8 cellular contexts compared by ENCODE assay signal in the genomic region with DNA sequence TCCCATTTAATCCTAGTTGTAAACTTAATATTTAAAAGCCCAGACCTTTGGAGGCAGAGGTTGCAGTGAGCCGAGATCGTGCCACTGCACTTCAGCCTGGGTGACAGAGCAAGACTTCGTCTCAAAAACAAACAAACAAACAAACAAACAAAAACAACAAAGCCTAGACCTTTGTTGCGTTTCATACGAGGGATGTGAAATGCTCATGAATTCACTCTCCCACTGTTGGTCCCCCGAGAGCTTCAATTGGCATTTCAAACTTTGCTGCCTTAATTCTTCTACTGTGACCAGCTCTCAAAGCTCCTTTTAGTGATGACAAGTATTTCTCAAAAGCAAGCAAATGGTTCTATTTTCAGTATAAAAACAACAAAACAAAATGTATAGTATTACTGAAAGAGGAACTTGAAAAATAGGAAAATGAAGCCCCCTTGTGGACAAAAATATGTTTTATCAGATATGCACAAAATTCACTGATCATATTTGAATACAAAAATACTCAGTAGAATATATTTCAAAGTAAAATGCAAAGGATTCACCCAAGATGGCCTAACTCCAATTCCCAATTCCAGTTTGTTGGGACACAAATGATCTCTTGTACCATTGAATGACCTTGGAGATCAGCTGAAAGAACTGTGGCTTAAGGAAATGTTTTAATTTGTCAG.
DNase-seq lines count a peak whose midpoint lies in the region; ATAC-seq and TF ChIP-seq lines count a peak whose summit lies in the region.

No MANE protein-coding gene starts in this region.

- H3K36me3 ChIP-seq in CD4-positive, CD25-positive, alpha-beta regulatory T cell (ENCODE audit: control insufficient read depth, insufficient read depth, low read length): no peaks in the 10 kb centered on the region
- no peaks in the 10 kb centered on the region for H3K36me3 ChIP-seq in SU-DHL-6 (ENCODE audit: low read length)
- H3K36me3 ChIP-seq in neuronal stem cell (replicated peaks in 1 of 2; ENCODE audit: control insufficient read depth in 2 of 2, insufficient read depth in 2 of 2, low read length in 2 of 2): no peaks in the 10 kb centered on the region

- H2AK5ac ChIP-seq in neuronal stem cell (ENCODE audit: low read depth, low read length): no peak overlapping the region

- no peak overlapping the region for H4K8ac ChIP-seq in neuronal stem cell (ENCODE audit: low read depth, low read length)

- H3K4ac ChIP-seq in neuronal stem cell (ENCODE audit: low read length): no peak overlapping the region

- H3K4me3 Mint-ChIP-seq in CD4-positive, CD25-positive, alpha-beta regulatory T cell: no peak overlapping the region

- peaks cover 9% of the 10 kb centered on the region for H3K27me3 ChIP-seq in CD4-positive, CD25-positive, alpha-beta regulatory T cell (ENCODE audit: control insufficient read depth, insufficient read depth, low read length)
- H3K27me3 ChIP-seq in SU-DHL-6 (ENCODE audit: low read length) (no peaks in the 10 kb centered on the region), neuronal stem cell (ENCODE audit: control insufficient read depth in 3 of 3, insufficient read depth in 3 of 3, low read depth in 1 of 3, low read length in 3 of 3) (no peaks in the 10 kb centered on the region)

- H3K4me3 ChIP-seq in CD4-positive, CD25-positive, alpha-beta regulatory T cell (ENCODE audit: low read depth, low read length): peak overlapping the region; percentile 30
- H3K4me3 ChIP-seq in SU-DHL-6 (ENCODE audit: insufficient read depth, low read length, poor library complexity, severe bottlenecking): no peak overlapping the region
- H3K4me3 ChIP-seq in fibroblast of mammary gland (ENCODE audit: control insufficient read depth, low read depth, low read length): no peak overlapping the region
- H3K4me3 ChIP-seq in neuronal stem cell (ENCODE audit: low read length in 2 of 2): no peak overlapping the region

- no peaks in the 10 kb centered on the region for H3K36me3 Mint-ChIP-seq in CD4-positive, CD25-positive, alpha-beta regulatory T cell

- H4K91ac ChIP-seq in neuronal stem cell (ENCODE audit: low read depth, low read length, poor library complexity): no peak overlapping the region

- H2BK15ac ChIP-seq in neuronal stem cell (ENCODE audit: low read length): no peak overlapping the region

- WGBS in neuronal stem cell (ENCODE audit: extremely low coverage in 2 of 2, insufficient read length in 2 of 2, insufficient replicate concordance in 1 of 2), 2 donors: no CpG with 5 or more reads among the region's 6 CpGs

- no peak overlapping the region for H3K27ac Mint-ChIP-seq in CD4-positive, CD25-positive, alpha-beta regulatory T cell

- peak overlapping the region; percentile 55 for H2AFZ ChIP-seq in SU-DHL-6 (ENCODE audit: low read depth, low read length, severe bottlenecking)
- peak overlapping the region; percentile 83 for H2AFZ ChIP-seq in neuronal stem cell (ENCODE audit: low read length)

- no peak overlapping the region for H2BK120ac ChIP-seq in neuronal stem cell (ENCODE audit: low read depth, low read length)

- no peak overlapping the region for H3K27ac ChIP-seq in CD4-positive, CD25-positive, alpha-beta regulatory T cell (ENCODE audit: insufficient read depth, low read length, poor library complexity, severe bottlenecking)
- H3K27ac ChIP-seq in SU-DHL-6 (ENCODE audit: low read depth, low read length): no peak overlapping the region
- H3K27ac ChIP-seq in neuronal stem cell (replicated peaks; ENCODE audit: low read length): no peak overlapping the region

- no peak overlapping the region for H3K23ac ChIP-seq in neuronal stem cell (ENCODE audit: low read depth, low read length, poor library complexity)

- H3K9ac ChIP-seq in SU-DHL-6 (ENCODE audit: low read length) (no peak overlapping the region), neuronal stem cell (ENCODE audit: low read depth, low read length, poor library complexity) (no peak overlapping the region)

- H3K79me2 ChIP-seq in SU-DHL-6 (ENCODE audit: insufficient read depth, low read length): no peaks in the 10 kb centered on the region

- no peaks in the 10 kb centered on the region for H3K9me2 ChIP-seq in SU-DHL-6 (replicated peaks; ENCODE audit: insufficient read depth, low read length)

- H3K9me3 ChIP-seq in CD4-positive, CD25-positive, alpha-beta regulatory T cell (ENCODE audit: control insufficient read depth in 2 of 2, low read length in 2 of 2): no peaks in the 10 kb centered on the region
- H3K9me3 ChIP-seq in SU-DHL-6 (ENCODE audit: insufficient read depth, low read length) (no peaks in the 10 kb centered on the region), neuronal stem cell (replicated peaks in 1 of 2; ENCODE audit: control insufficient read depth in 2 of 2, insufficient read depth in 1 of 2, low read depth in 1 of 2, low read length in 2 of 2) (no peaks in the 10 kb centered on the region)

- peaks cover 38% of the 10 kb centered on the region for H3K27me3 Mint-ChIP-seq in CD4-positive, CD25-positive, alpha-beta regulatory T cell

- no peaks in the 10 kb centered on the region for H3K9me3 Mint-ChIP-seq in CD4-positive, CD25-positive, alpha-beta regulatory T cell

- H2BK12ac ChIP-seq in neuronal stem cell (ENCODE audit: low read length): no peak overlapping the region

- H3K4me1 ChIP-seq in CD4-positive, CD25-positive, alpha-beta regulatory T cell (ENCODE audit: control insufficient read depth, insufficient read depth, low read length, poor library complexity, severe bottlenecking): peaks cover 3% of the 10 kb centered on the region
- H3K4me1 ChIP-seq in neuronal stem cell (ENCODE audit: control insufficient read depth in 2 of 2, insufficient read depth in 1 of 2, low read depth in 1 of 2, low read length in 2 of 2): peaks cover 2 to 6% of the 10 kb centered on the region in 2 donors

- H3K14ac ChIP-seq in neuronal stem cell (ENCODE audit: low read length): no peak overlapping the region

- no peaks in the 10 kb centered on the region for H3K79me1 ChIP-seq in neuronal stem cell (ENCODE audit: low read depth, low read length)

- peaks cover 2 to 6% (median 4%) of the 10 kb centered on the region in 4 donors for H3K4me1 Mint-ChIP-seq in CD4-positive, CD25-positive, alpha-beta regulatory T cell

- ATAC-seq in CD4-positive, CD25-positive, alpha-beta regulatory T cell (ENCODE audit: low read depth in 2 of 2): peak in 1 of 2 donors; percentile 43
- ATAC-seq in HG03460 (IDR thresholded peaks at IDR 0.05; ENCODE audit: unreplicated experiment) (peak; percentile 52), GM19328 (IDR thresholded peaks at IDR 0.05; ENCODE audit: unreplicated experiment) (no peak), HG03135 (IDR thresholded peaks at IDR 0.05; ENCODE audit: unreplicated experiment) (no peak)

- peak in 2 of 3 donors; percentile 65 to 70 for DNase-seq in CD4-positive, CD25-positive, alpha-beta regulatory T cell
- peak; percentile 72 for DNase-seq in fibroblast of mammary gland (ENCODE audit: low read depth)
- peak; percentile 23 for DNase-seq in neuronal stem cell (ENCODE audit: low spot score)
- no peak for DNase-seq in stimulated activated naive CD4-positive, alpha-beta T cell treated with Interleukin-2 at 50 U/mL for 16 hours (lab: John Stamatoyannopoulos, UW)

- H2BK5ac ChIP-seq in neuronal stem cell (ENCODE audit: low read length): no peak overlapping the region

- no peak overlapping the region for H3K18ac ChIP-seq in neuronal stem cell (ENCODE audit: low read length)

- no peaks in the 10 kb centered on the region for H4K20me1 ChIP-seq in SU-DHL-6 (ENCODE audit: low read depth, low read length)

- peak overlapping the region; percentile 42 for H3K4me2 ChIP-seq in SU-DHL-6 (ENCODE audit: low read depth, low read length, poor library complexity, severe bottlenecking)
- H3K4me2 ChIP-seq in neuronal stem cell (ENCODE audit: insufficient read depth, low read length, poor library complexity, severe bottlenecking): no peak overlapping the region

- no peaks in the 10 kb centered on the region for H3F3A ChIP-seq in SU-DHL-6 (ENCODE audit: insufficient read depth)

- TF ChIP-seq CTCF in SU-DHL-6 (IDR thresholded peaks at IDR 0.05; ENCODE audit: insufficient read depth, low read length, poor library complexity, severe bottlenecking) (peak; percentile 57), fibroblast of mammary gland (conservative IDR thresholded peaks at IDR 0.05; ENCODE audit: control insufficient read depth, insufficient read depth, low read depth, low read length) (peak; percentile 40)
